In genomic region chr10:24871006-24871405, GRCh38 we compare ENCODE assay signal across 26 cellular contexts.
DNase-seq lines count a peak whose midpoint lies in the region; FAIRE-seq and TF ChIP-seq lines count a peak whose summit lies in the region.
"Had no signal": no experiment of that assay in that cellular context is flagged by ENCODE, and none has a peak within 500 bp of the region (broad histone marks: within the 10 kb centered on the region; RNA-seq: fewer than 3 reads in every experiment).

No MANE protein-coding gene starts in this region.

- no peaks in the 10 kb centered on the region for H3K9me3 ChIP-seq in astrocyte (ENCODE audit: insufficient read depth, low read depth, low read length)
- no peaks in the 10 kb centered on the region for H3K9me3 ChIP-seq in tibial artery
- H3K9me3 ChIP-seq: gastrocnemius medialis had no signal

- peaks cover 35% of the 10 kb centered on the region for H3K4me1 Mint-ChIP-seq in astrocyte (ENCODE audit: low read depth, unreplicated experiment)

- no peak overlapping the region for H3K4me2 ChIP-seq in astrocyte (ENCODE audit: low read length)

- H4K20me1 ChIP-seq in astrocyte (ENCODE audit: insufficient read depth, low read length) = no peaks in the 10 kb centered on the region

- H3K4me1 ChIP-seq in astrocyte (ENCODE audit: insufficient read depth, low read length) (peaks cover 41% of the 10 kb centered on the region), tibial artery (peaks cover 0 to 32% (median 8%) of the 10 kb centered on the region in 4 donors)

- no peaks in the 10 kb centered on the region for H3K79me2 ChIP-seq in astrocyte (ENCODE audit: insufficient read depth, low read length)

- H3K4me3 Mint-ChIP-seq in astrocyte (ENCODE audit: unreplicated experiment) = no peak overlapping the region
- H3K4me3 Mint-ChIP-seq: activated CD8-positive, alpha-beta T cell treated with anti-CD3 and anti-CD28 coated beads, Interleukin-2, amount 10 ng/mL, durations not matched to agents 7 days and 5 days; CD4-positive, alpha-beta T cell; central memory CD8-positive, alpha-beta T cell; natural killer cell treated with Interleukin-12 subunit alpha and Interleukin-12 subunit beta and Interleukin-15 and Interleukin-18, amount 100 ng/mL, for 72 hours; stimulated activated naive CD8-positive, alpha-beta T cell treated with anti-CD3 and anti-CD28 coated beads, Interleukin-15, amount 100 ng/mL, for 72 hours; T-cell had no signal

- no peaks in the 10 kb centered on the region for H3K36me3 Mint-ChIP-seq in astrocyte (ENCODE audit: low read depth, unreplicated experiment)

- DNase-seq in NCI-H82 (lab: John Stamatoyannopoulos, UW) = peak; percentile 63
- DNase-seq in astrocyte (ENCODE audit: low read depth) = no peak
- peak; percentile 76 for DNase-seq in fibroblast of the aortic adventitia (ENCODE audit: low read depth)
- DNase-seq in retinal pigment epithelial cell (ENCODE audit: low read depth) = peak; percentile 90
- DNase-seq in effector CD8-positive, alpha-beta T cell (lab: John Stamatoyannopoulos, UW) = no peak
- DNase-seq in activated T-cell treated with anti-CD3 and anti-CD28 coated beads, Interleukin-2, amount 50 U/mL, for 48 hours = no peak
- DNase-seq in tibial artery = no peak
- DNase-seq: activated CD4-positive, CD25-positive, alpha-beta regulatory T cell treated with anti-CD3 and anti-CD28 coated beads, Interleukin-2, amount 50 U/mL, for 72 hours; activated CD8-positive, alpha-beta T cell treated with anti-CD3 and anti-CD28 coated beads, Interleukin-2, amount 10 ng/mL, durations not matched to agents 7 days and 5 days; activated naive CD4-positive, alpha-beta T cell; amygdala; CD4-positive, alpha-beta T cell; erythroblast; gastrocnemius medialis; islet precursor cell; NCI-H1436 treated with DMSO at 0.1 percent for 48 hours; NCI-H510A; NK-92 treated with Interleukin-12 subunit alpha and Interleukin-12 subunit beta, amount 100 ng/mL, for 24 hours; stimulated activated naive CD8-positive, alpha-beta T cell treated with anti-CD3 and anti-CD28 coated beads, Interleukin-15, amount 100 ng/mL, for 72 hours; T-cell had no signal

- H3K36me3 ChIP-seq in astrocyte (ENCODE audit: insufficient read depth, low read length) = no peaks in the 10 kb centered on the region
- no peaks in the 10 kb centered on the region for H3K36me3 ChIP-seq in tibial artery
- H3K36me3 ChIP-seq: gastrocnemius medialis, tibial nerve had no signal

- no peak overlapping the region for H3K27ac ChIP-seq in astrocyte (ENCODE audit: low read depth, low read length)
- no peak overlapping the region for H3K27ac ChIP-seq in tibial artery
- H3K27ac ChIP-seq: gastrocnemius medialis, tibial nerve had no signal

- H3K27me3 ChIP-seq in astrocyte (ENCODE audit: insufficient read depth, low read length) = no peaks in the 10 kb centered on the region
- no peaks in the 10 kb centered on the region for H3K27me3 ChIP-seq in tibial artery
- H3K27me3 ChIP-seq: gastrocnemius medialis, tibial nerve had no signal

- no peak overlapping the region for H3K9ac ChIP-seq in astrocyte (ENCODE audit: low read length)

- H3K27ac Mint-ChIP-seq in astrocyte (ENCODE audit: unreplicated experiment) = peak overlapping the region; percentile 18
- H3K27ac Mint-ChIP-seq: activated CD8-positive, alpha-beta T cell treated with anti-CD3 and anti-CD28 coated beads, Interleukin-2, amount 10 ng/mL, durations not matched to agents 7 days and 5 days; CD4-positive, alpha-beta T cell; natural killer cell treated with Interleukin-12 subunit alpha and Interleukin-12 subunit beta and Interleukin-15 and Interleukin-18, amount 100 ng/mL, for 72 hours; progenitor cell of endocrine pancreas; stimulated activated naive CD8-positive, alpha-beta T cell treated with anti-CD3 and anti-CD28 coated beads, Interleukin-15, amount 100 ng/mL, for 72 hours; T-cell had no signal

- H3K9me3 Mint-ChIP-seq in astrocyte (ENCODE audit: unreplicated experiment) = peaks cover 3% of the 10 kb centered on the region
- H3K9me3 Mint-ChIP-seq: natural killer cell treated with Interleukin-12 subunit alpha and Interleukin-12 subunit beta and Interleukin-15 and Interleukin-18, amount 100 ng/mL, for 72 hours had no signal

- intact Hi-C loops in tibial artery (cut with DNase I; ENCODE audit: low total_unique reads) = no loop called here

- no peak for FAIRE-seq in astrocyte (lab: Jason Lieb, UNC)
- FAIRE-seq: RCC 7860, TTC549 had no signal

- H3K4me3 ChIP-seq in astrocyte (ENCODE audit: insufficient read depth, low read depth, low read length) (no peak overlapping the region), fibroblast of the aortic adventitia (ENCODE audit: low read depth, low read length) (no peak overlapping the region), retinal pigment epithelial cell (ENCODE audit: low read length) (peak overlapping the region; percentile 26), tibial artery (no peak overlapping the region)
- H3K4me3 ChIP-seq: gastrocnemius medialis, tibial nerve had no signal

- no peak overlapping the region for H2AFZ ChIP-seq in astrocyte (ENCODE audit: low read depth, low read length)

- no peak for TF ChIP-seq CTCF in astrocyte (IDR thresholded peaks at IDR 0.05; ENCODE audit: insufficient read depth, low read depth, low read length)
- TF ChIP-seq CTCF in fibroblast of the aortic adventitia (IDR thresholded peaks at IDR 0.05; ENCODE audit: insufficient read depth, low read length) = no peak
- TF ChIP-seq CTCF in retinal pigment epithelial cell (conservative IDR thresholded peaks at IDR 0.05; ENCODE audit: low read depth, low read length) = no peak
- no peak for TF ChIP-seq CTCF in tibial artery (IDR thresholded peaks at IDR 0.05)

- H3K27me3 Mint-ChIP-seq in astrocyte (ENCODE audit: low read depth, unreplicated experiment) = no peaks in the 10 kb centered on the region
- H3K27me3 Mint-ChIP-seq: CD4-positive, alpha-beta T cell; central memory CD8-positive, alpha-beta T cell; progenitor cell of endocrine pancreas; stimulated activated naive CD8-positive, alpha-beta T cell treated with anti-CD3 and anti-CD28 coated beads, Interleukin-15, amount 100 ng/mL, for 72 hours; T-cell had no signal

Comparison
In these comparisons a context has a peak if more than half of its experiments do, and no peak if none do; other contexts are left out.
1. DNase-seq: peak in NCI-H82 (single experiment), fibroblast of the aortic adventitia (single experiment) and retinal pigment epithelial cell (single experiment); none in astrocyte (single experiment), effector CD8-positive, alpha-beta T cell (single experiment), activated T-cell treated with anti-CD3 and anti-CD28 coated beads, Interleukin-2, amount 50 U/mL, for 48 hours (0 of 2) and tibial artery (0 of 2).